Comparison of ENCODE assay signal across 1 cellular context in the genomic region with DNA sequence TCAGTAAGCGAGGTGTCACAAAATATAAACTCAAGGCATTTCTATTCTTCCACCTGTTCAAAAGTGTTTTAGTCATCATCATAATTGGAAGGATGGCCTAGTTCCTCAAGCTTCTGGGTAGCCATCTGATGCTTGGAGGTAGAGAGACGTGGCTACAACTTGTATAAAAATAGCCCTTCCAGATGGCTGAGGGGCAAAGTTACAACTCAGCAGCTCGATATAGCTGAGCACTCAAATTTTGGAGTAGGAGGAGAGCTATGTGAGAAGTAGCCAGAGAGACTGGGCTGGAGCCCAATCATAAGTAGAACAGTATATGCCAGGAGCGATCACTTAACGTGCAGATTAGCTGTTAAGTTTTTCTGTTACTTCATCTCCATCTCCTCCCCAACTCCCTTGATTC.
TF ChIP-seq lines count a peak whose summit lies in the region.

No MANE protein-coding gene starts in this region.

TF ChIP-seq in GM12878, 131 proteins besides CTCF, POLR2A, EP300 and RAD21:
- TF ChIP-seq, protein P1, sequence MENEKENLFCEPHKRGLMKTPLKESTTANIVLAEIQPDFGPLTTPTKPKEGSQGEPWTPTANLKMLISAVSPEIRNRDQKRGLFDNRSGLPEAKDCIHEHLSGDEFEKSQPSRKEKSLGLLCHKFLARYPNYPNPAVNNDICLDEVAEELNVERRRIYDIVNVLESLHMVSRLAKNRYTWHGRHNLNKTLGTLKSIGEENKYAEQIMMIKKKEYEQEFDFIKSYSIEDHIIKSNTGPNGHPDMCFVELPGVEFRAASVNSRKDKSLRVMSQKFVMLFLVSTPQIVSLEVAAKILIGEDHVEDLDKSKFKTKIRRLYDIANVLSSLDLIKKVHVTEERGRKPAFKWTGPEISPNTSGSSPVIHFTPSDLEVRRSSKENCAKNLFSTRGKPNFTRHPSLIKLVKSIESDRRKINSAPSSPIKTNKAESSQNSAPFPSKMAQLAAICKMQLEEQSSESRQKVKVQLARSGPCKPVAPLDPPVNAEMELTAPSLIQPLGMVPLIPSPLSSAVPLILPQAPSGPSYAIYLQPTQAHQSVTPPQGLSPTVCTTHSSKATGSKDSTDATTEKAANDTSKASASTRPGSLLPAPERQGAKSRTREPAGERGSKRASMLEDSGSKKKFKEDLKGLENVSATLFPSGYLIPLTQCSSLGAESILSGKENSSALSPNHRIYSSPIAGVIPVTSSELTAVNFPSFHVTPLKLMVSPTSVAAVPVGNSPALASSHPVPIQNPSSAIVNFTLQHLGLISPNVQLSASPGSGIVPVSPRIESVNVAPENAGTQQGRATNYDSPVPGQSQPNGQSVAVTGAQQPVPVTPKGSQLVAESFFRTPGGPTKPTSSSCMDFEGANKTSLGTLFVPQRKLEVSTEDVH (IDR thresholded peaks at IDR 0.05; ENCODE audit: low read depth, partially characterized antibody), result no peak
- no peak for TF ChIP-seq HDAC6 (IDR thresholded peaks at IDR 0.05; ENCODE audit: unreplicated experiment)
- no peak for TF ChIP-seq BACH1 (IDR thresholded peaks at IDR 0.05; ENCODE audit: borderline replicate concordance)
- TF ChIP-seq PML (IDR thresholded peaks at IDR 0.05; ENCODE audit: low read length), result no peak
- no peak for TF ChIP-seq MEF2B (IDR thresholded peaks at IDR 0.05; ENCODE audit: partially characterized antibody, poor library complexity, severe bottlenecking)
- no peak for TF ChIP-seq NR2C2 (IDR thresholded peaks at IDR 0.05; ENCODE audit: borderline replicate concordance, control insufficient read depth, insufficient read length, low read depth)
- TF ChIP-seq ZNF217 (IDR thresholded peaks at IDR 0.05), result no peak
- TF ChIP-seq MYB (IDR thresholded peaks at IDR 0.05; ENCODE audit: borderline replicate concordance, low read depth, low read length), result no peak
- no peak for TF ChIP-seq CHD4 (IDR thresholded peaks at IDR 0.05)
- TF ChIP-seq TAF1 (IDR thresholded peaks at IDR 0.05; ENCODE audit: borderline replicate concordance, low read depth, low read length), result no peak
- no peak for TF ChIP-seq TBL1XR1 (IDR thresholded peaks at IDR 0.05; ENCODE audit: low read depth, low read length)
- TF ChIP-seq, protein P2, sequence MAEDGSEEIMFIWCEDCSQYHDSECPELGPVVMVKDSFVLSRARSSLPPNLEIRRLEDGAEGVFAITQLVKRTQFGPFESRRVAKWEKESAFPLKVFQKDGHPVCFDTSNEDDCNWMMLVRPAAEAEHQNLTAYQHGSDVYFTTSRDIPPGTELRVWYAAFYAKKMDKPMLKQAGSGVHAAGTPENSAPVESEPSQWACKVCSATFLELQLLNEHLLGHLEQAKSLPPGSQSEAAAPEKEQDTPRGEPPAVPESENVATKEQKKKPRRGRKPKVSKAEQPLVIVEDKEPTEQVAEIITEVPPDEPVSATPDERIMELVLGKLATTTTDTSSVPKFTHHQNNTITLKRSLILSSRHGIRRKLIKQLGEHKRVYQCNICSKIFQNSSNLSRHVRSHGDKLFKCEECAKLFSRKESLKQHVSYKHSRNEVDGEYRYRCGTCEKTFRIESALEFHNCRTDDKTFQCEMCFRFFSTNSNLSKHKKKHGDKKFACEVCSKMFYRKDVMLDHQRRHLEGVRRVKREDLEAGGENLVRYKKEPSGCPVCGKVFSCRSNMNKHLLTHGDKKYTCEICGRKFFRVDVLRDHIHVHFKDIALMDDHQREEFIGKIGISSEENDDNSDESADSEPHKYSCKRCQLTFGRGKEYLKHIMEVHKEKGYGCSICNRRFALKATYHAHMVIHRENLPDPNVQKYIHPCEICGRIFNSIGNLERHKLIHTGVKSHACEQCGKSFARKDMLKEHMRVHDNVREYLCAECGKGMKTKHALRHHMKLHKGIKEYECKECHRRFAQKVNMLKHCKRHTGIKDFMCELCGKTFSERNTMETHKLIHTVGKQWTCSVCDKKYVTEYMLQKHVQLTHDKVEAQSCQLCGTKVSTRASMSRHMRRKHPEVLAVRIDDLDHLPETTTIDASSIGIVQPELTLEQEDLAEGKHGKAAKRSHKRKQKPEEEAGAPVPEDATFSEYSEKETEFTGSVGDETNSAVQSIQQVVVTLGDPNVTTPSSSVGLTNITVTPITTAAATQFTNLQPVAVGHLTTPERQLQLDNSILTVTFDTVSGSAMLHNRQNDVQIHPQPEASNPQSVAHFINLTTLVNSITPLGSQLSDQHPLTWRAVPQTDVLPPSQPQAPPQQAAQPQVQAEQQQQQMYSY (CRISPR knock-in tag; IDR thresholded peaks at IDR 0.05), result no peak
- no peak for TF ChIP-seq IRF4 (IDR thresholded peaks at IDR 0.05; ENCODE audit: low read depth, low read length)
- no peak for TF ChIP-seq ZNF207 (IDR thresholded peaks at IDR 0.05; ENCODE audit: borderline replicate concordance)
- no peak for TF ChIP-seq RFX5 (IDR thresholded peaks at IDR 0.05; ENCODE audit: low read depth, low read length)
- TF ChIP-seq SUZ12 (IDR thresholded peaks at IDR 0.05; ENCODE audit: unreplicated experiment), result no peak
- TF ChIP-seq CREM (IDR thresholded peaks at IDR 0.05; ENCODE audit: low read depth), result no peak
- TF ChIP-seq ATF7 (IDR thresholded peaks at IDR 0.05; ENCODE audit: low read depth), result no peak
- TF ChIP-seq SREBF2 (IDR thresholded peaks at IDR 0.05; ENCODE audit: low read length), result no peak
